1 cellular context compared by ENCODE assay signal in the genomic region with DNA sequence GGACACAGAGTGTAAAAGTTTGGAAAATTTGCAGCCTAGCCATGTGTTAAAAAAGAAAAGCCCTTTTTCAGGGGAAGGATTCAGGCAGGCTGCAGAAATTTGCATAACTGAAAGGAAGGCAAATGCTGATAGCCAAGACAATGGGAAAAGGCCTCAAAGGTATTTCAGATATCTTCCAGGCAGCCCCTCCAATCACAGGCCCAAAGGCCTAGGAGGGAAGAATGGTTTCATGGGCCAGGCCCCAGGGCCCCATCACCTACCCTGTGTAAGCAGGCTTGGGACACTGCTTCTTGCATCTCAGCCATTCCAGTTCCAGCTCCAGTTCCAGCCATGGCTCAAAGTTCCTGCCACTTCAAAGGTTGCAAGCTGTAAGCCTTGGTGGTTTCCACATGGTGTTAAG.
A peak's percentile ranks its signal among the peaks of the same experiment; 100 is the strongest.
TF ChIP-seq lines count a peak whose summit lies in the region.

No MANE protein-coding gene starts in this region.

TF ChIP-seq in GM23338, 12 proteins besides CTCF, POLR2A, EP300 and RAD21:
- TF ChIP-seq, protein P1, sequence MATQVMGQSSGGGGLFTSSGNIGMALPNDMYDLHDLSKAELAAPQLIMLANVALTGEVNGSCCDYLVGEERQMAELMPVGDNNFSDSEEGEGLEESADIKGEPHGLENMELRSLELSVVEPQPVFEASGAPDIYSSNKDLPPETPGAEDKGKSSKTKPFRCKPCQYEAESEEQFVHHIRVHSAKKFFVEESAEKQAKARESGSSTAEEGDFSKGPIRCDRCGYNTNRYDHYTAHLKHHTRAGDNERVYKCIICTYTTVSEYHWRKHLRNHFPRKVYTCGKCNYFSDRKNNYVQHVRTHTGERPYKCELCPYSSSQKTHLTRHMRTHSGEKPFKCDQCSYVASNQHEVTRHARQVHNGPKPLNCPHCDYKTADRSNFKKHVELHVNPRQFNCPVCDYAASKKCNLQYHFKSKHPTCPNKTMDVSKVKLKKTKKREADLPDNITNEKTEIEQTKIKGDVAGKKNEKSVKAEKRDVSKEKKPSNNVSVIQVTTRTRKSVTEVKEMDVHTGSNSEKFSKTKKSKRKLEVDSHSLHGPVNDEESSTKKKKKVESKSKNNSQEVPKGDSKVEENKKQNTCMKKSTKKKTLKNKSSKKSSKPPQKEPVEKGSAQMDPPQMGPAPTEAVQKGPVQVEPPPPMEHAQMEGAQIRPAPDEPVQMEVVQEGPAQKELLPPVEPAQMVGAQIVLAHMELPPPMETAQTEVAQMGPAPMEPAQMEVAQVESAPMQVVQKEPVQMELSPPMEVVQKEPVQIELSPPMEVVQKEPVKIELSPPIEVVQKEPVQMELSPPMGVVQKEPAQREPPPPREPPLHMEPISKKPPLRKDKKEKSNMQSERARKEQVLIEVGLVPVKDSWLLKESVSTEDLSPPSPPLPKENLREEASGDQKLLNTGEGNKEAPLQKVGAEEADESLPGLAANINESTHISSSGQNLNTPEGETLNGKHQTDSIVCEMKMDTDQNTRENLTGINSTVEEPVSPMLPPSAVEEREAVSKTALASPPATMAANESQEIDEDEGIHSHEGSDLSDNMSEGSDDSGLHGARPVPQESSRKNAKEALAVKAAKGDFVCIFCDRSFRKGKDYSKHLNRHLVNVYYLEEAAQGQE (IDR thresholded peaks at IDR 0.05; ENCODE audit: unreplicated experiment): no peak
- TF ChIP-seq NANOG (IDR thresholded peaks at IDR 0.05; ENCODE audit: borderline replicate concordance): 0 out of 2 replicates have a peak, but pooled peaks have one; percentile 4
